In the genomic region with DNA sequence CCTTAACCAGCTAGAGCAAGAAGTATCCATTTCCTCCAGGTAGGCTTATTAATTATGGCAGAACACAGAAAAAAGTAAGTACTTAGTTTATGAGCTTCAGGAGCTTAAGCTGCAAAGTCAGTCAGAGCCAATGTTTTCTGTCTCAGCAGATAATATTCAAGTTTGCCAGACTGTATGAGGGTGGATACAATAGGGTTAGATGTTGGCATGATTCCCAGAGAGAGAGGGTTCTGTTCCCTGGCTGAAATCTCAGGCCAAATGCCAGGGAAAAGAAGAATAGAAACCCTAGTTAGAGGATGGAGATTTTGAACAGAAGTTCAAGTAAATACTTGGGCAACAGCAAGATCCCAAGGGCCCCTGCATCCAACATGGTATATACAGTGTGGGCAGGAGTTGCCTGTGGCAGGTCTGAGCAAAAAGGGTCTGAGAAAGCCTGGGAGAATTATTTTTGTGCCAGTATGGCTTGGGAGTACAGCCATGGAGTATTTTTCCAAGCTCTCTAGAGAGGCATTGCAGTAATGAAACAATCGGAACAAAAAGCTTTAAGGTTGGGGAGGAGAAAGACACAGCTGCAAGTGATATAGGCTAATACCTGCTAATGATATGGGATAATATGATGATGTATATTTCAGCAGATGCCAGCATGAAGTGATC, we compare ENCODE assay signal across 11 cellular contexts. TPM values are rescaled to one million over a fixed set of nuclear protein-coding genes. Genes with fewer than 3 reads are reported as not detected.
DNase-seq lines count a peak whose midpoint lies in the region; ATAC-seq and TF ChIP-seq lines count a peak whose summit lies in the region.
"Had no signal": no experiment of that assay in that cellular context is flagged by ENCODE, and none has a peak within 500 bp of the region (broad histone marks: within the 10 kb centered on the region; RNA-seq: fewer than 3 reads in every experiment).

No MANE protein-coding gene starts in this region.

- ATAC-seq in GM18505 (IDR thresholded peaks at IDR 0.05; ENCODE audit: unreplicated experiment) (no peak), HG02884 (IDR thresholded peaks at IDR 0.05; ENCODE audit: unreplicated experiment) (no peak)
- ATAC-seq in activated T-cell treated with anti-CD3 and anti-CD28 coated beads, Interleukin-2, amount 50 U/mL, for 72 hours (replicated peaks in 1 of 2) = no peak
- ATAC-seq: effector memory CD8-positive, alpha-beta T cell had no signal

- peaks cover 7 to 24% (median 21%) of the 10 kb centered on the region in 4 donors for H3K4me1 ChIP-seq in esophagus muscularis mucosa
- no peaks in the 10 kb centered on the region for H3K4me1 ChIP-seq in effector memory CD4-positive, alpha-beta T cell (ENCODE audit: control insufficient read depth, insufficient read depth, low read length, poor library complexity, severe bottlenecking)

- H3K27me3 Mint-ChIP-seq in activated T-cell treated with anti-CD3 and anti-CD28 coated beads, Interleukin-2, amount 50 U/mL, for 72 hours (ENCODE audit: low read depth) = peaks cover 21% of the 10 kb centered on the region

- intact Hi-C loops in esophagus muscularis mucosa (cut with DNase I) = no loop called here

- no peaks in the 10 kb centered on the region for H3K9me3 ChIP-seq in esophagus muscularis mucosa
- no peaks in the 10 kb centered on the region for H3K9me3 ChIP-seq in effector memory CD4-positive, alpha-beta T cell (ENCODE audit: control insufficient read depth, low read length)
- H3K9me3 ChIP-seq: thoracic aorta had no signal

- no peaks in the 10 kb centered on the region for H3K27me3 ChIP-seq in esophagus muscularis mucosa
- no peaks in the 10 kb centered on the region for H3K27me3 ChIP-seq in effector memory CD4-positive, alpha-beta T cell (replicated peaks; ENCODE audit: control insufficient read depth, insufficient read depth, low read length, poor library complexity, severe bottlenecking)

- no peak for TF ChIP-seq EP300 in esophagus muscularis mucosa (IDR thresholded peaks at IDR 0.05)

- no peaks in the 10 kb centered on the region for H3K36me3 ChIP-seq in esophagus muscularis mucosa
- no peaks in the 10 kb centered on the region for H3K36me3 ChIP-seq in effector memory CD4-positive, alpha-beta T cell (ENCODE audit: control insufficient read depth, insufficient read depth, low read length)
- H3K36me3 ChIP-seq: thoracic aorta had no signal

- H3K4me1 Mint-ChIP-seq in activated T-cell treated with anti-CD3 and anti-CD28 coated beads, Interleukin-2, amount 50 U/mL, for 72 hours (ENCODE audit: low read depth) = no peaks in the 10 kb centered on the region

- peak overlapping the region; percentile 50 to 63 (median 53) for H3K27ac ChIP-seq in esophagus muscularis mucosa (replicated peaks in 1 of 4)
- no peak overlapping the region for H3K27ac ChIP-seq in effector memory CD4-positive, alpha-beta T cell (ENCODE audit: insufficient read depth, low read length, poor library complexity, severe bottlenecking)
- H3K27ac ChIP-seq: thoracic aorta had no signal

- H3K9me3 Mint-ChIP-seq in activated T-cell treated with anti-CD3 and anti-CD28 coated beads, Interleukin-2, amount 50 U/mL, for 72 hours = no peaks in the 10 kb centered on the region
- H3K9me3 Mint-ChIP-seq: effector memory CD8-positive, alpha-beta T cell had no signal

- TF ChIP-seq CTCF in esophagus muscularis mucosa (IDR thresholded peaks at IDR 0.05) = no peak

- H3K27ac Mint-ChIP-seq in activated T-cell treated with anti-CD3 and anti-CD28 coated beads, Interleukin-2, amount 50 U/mL, for 72 hours = no peak overlapping the region
- H3K27ac Mint-ChIP-seq: effector memory CD8-positive, alpha-beta T cell had no signal

- no peak for TF ChIP-seq POLR2A in esophagus muscularis mucosa (IDR thresholded peaks at IDR 0.05; ENCODE audit: low read depth)
- no peak for TF ChIP-seq POLR2A in GM18505 (IDR thresholded peaks at IDR 0.05; ENCODE audit: borderline replicate concordance, extremely low read depth, insufficient read depth, insufficient read length)

- no peaks in the 10 kb centered on the region for H3K36me3 Mint-ChIP-seq in activated T-cell treated with anti-CD3 and anti-CD28 coated beads, Interleukin-2, amount 50 U/mL, for 72 hours (ENCODE audit: insufficient read depth in 2 of 2)

- H3K4me3 Mint-ChIP-seq in activated T-cell treated with anti-CD3 and anti-CD28 coated beads, Interleukin-2, amount 50 U/mL, for 72 hours = no peak overlapping the region
- H3K4me3 Mint-ChIP-seq: effector memory CD8-positive, alpha-beta T cell had no signal

- DNase-seq in NCI-H1092 (lab: John Stamatoyannopoulos, UW) (peak; percentile 8), NCI-H748 treated with DMSO at 0.1 percent for 48 hours (lab: John Stamatoyannopoulos, UW) (peak; percentile 3), esophagus muscularis mucosa (ENCODE audit: extremely low spot score) (no peak), renal cortical epithelial cell (ENCODE audit: low read depth) (peak; percentile 36)
- DNase-seq in activated T-cell treated with anti-CD3 and anti-CD28 coated beads, Interleukin-2, amount 50 U/mL, for 72 hours = no peak
- DNase-seq in effector memory CD4-positive, alpha-beta T cell = no peak
- DNase-seq: effector memory CD8-positive, alpha-beta T cell; NCI-H1436 treated with DMSO at 0.1 percent for 48 hours had no signal

- 31% methylated on average over 1 of the region's 1 CpG for WGBS in esophagus muscularis mucosa

- no peak overlapping the region for H3K4me3 ChIP-seq in esophagus muscularis mucosa
- no peak overlapping the region for H3K4me3 ChIP-seq in effector memory CD4-positive, alpha-beta T cell (ENCODE audit: insufficient read depth, low read depth, low read length, poor library complexity, severe bottlenecking)
- H3K4me3 ChIP-seq: thoracic aorta had no signal

RNA-seq across cellular contexts. Expression of a gene that starts 30.9 kb away (rescaled TPM):
- total RNA-seq in esophagus muscularis mucosa (100 to 1,000 TPM in 1 of 4 donors, 10 to 100 TPM in 3; 53.5 to 136 (median 89.5) TPM), renal cortical epithelial cell (20.0 and 20.5 TPM in 2 replicates)
- 10 to 100 TPM; 19.4 to 20.4 TPM for total RNA-seq in activated T-cell treated with anti-CD3 and anti-CD28 coated beads, Interleukin-2, amount 50 U/mL, for 72 hours

Comparison
In these comparisons a context has a peak if more than half of its experiments do, and no peak if none do; other contexts are left out.
1. DNase-seq: peak in NCI-H1092 (single experiment), NCI-H748 treated with DMSO at 0.1 percent for 48 hours (single experiment) and renal cortical epithelial cell (single experiment); none in esophagus muscularis mucosa (single experiment), activated T-cell treated with anti-CD3 and anti-CD28 coated beads, Interleukin-2, amount 50 U/mL, for 72 hours (0 of 2) and effector memory CD4-positive, alpha-beta T cell (0 of 3).